8 cellular contexts compared by ENCODE assay signal in genomic region chr7:149872419-149873073, GRCh38. TPM values are rescaled to one million over a fixed set of nuclear protein-coding genes. Genes with fewer than 3 reads are reported as not detected.
DNase-seq lines count a peak whose midpoint lies in the region; ATAC-seq and TF ChIP-seq lines count a peak whose summit lies in the region.

No MANE protein-coding gene starts in this region.

- H3K4me1 ChIP-seq in upper lobe of right lung: peaks cover 14% of the 10 kb centered on the region

- H3K27ac ChIP-seq in VCaP (peak overlapping the region; percentile 99), upper lobe of right lung (peak overlapping the region; percentile 70)

- peak overlapping the region; percentile 72 for H3K4me3 ChIP-seq in AG10803 (ENCODE audit: low read length)
- peak overlapping the region; percentile 89 for H3K4me3 ChIP-seq in GM12875 (ENCODE audit: low read depth, low read length)
- H3K4me3 ChIP-seq in upper lobe of right lung: peak overlapping the region; percentile 87

- TF ChIP-seq CTCF in AG10803 (conservative IDR thresholded peaks at IDR 0.05; ENCODE audit: low read length) (peak; percentile 44), GM12875 (IDR thresholded peaks at IDR 0.05; ENCODE audit: borderline replicate concordance, insufficient read depth, low read depth, low read length) (no peak), VCaP (conservative IDR thresholded peaks at IDR 0.05) (peak; percentile 58), upper lobe of right lung (IDR thresholded peaks at IDR 0.05) (no peak)

- no peaks in the 10 kb centered on the region for H3K9me3 ChIP-seq in upper lobe of right lung

- H3K36me3 ChIP-seq in upper lobe of right lung: no peaks in the 10 kb centered on the region

- ATAC-seq in upper lobe of right lung (peak; percentile 77), HG03565 (IDR thresholded peaks at IDR 0.05; ENCODE audit: unreplicated experiment) (no peak)

- no peaks in the 10 kb centered on the region for H3K27me3 ChIP-seq in upper lobe of right lung

- intact Hi-C loops in upper lobe of right lung (cut with DNase I): loop anchor here (10.0 kb wide), 1 partner anchor 58 kb away; no protein-coding TSS in a partner anchor

- peak; percentile 85 for DNase-seq in AG10803 (ENCODE audit: low read depth)
- DNase-seq in NCI-H1930 (lab: John Stamatoyannopoulos, UW): peak; percentile 59 to 67
- peak; percentile 83 for DNase-seq in fibroblast of gingiva (ENCODE audit: low read depth)
- DNase-seq in mucosa of gallbladder (ENCODE audit: low spot score): peak; percentile 86
- DNase-seq in upper lobe of right lung: peak; percentile 82

RNA-seq across cellular contexts. Expression of gene ATP6V0E2, which starts 1.2 kb away (rescaled TPM):
- 47.0 TPM for total RNA-seq in mucosa of gallbladder
- 19.6 TPM for total RNA-seq in upper lobe of right lung

RNA-seq across cellular contexts. Expression of gene ZNF862, which starts 34.4 kb away (rescaled TPM):
- total RNA-seq in mucosa of gallbladder: 31.3 TPM
- total RNA-seq in upper lobe of right lung: 14.6 TPM

Comparison
In these comparisons a context has a peak if more than half of its experiments do, and no peak if none do; other contexts are left out.
1. CTCF ChIP-seq: peak in AG10803 (single experiment) and VCaP (single experiment); none in GM12875 (single experiment) and upper lobe of right lung (single experiment).
2. Peak in every context shown above with its lines, with median percentiles within 50 percentile points of each other: DNase-seq and H3K4me3 ChIP-seq.